19 cellular contexts compared by ENCODE assay signal in genomic region chr18:28903366-28903765, GRCh38.
"Had no signal": no experiment of that assay in that cellular context is flagged by ENCODE, and none has a peak within 500 bp of the region (broad histone marks: within the 10 kb centered on the region; RNA-seq: fewer than 3 reads in every experiment).

No MANE protein-coding gene starts in this region.

- H3K4me1 ChIP-seq: gastrocnemius medialis, heart right ventricle, left ventricle myocardium inferior, prostate gland, right lobe of liver, spleen had no signal

- DNase-seq: activated CD4-positive, alpha-beta T cell treated with anti-CD3 and anti-CD28 coated beads for 1 hour; activated CD4-positive, alpha-beta T cell treated with anti-CD3 and anti-CD28 coated beads, Interleukin-2, amount 50 U/mL, for 48 hours; activated CD8-positive, alpha-beta memory T cell treated with anti-CD3 and anti-CD28 coated beads, Interleukin-2, amount 10 ng/mL, durations not matched to agents 7 days and 5 days; activated effector memory CD4-positive, alpha-beta T cell treated with anti-CD3 and anti-CD28 coated beads, Interleukin-2, amount 50 U/mL, for 16 hours; activated T-cell treated with anti-CD3 and anti-CD28 coated beads, Interleukin-2, amount 50 U/mL, for 4 hours; aorta; central memory CD4-positive, alpha-beta T cell; gastrocnemius medialis; heart right ventricle; left ventricle myocardium inferior; occipital lobe; right lobe of liver; spleen; stimulated activated CD4-positive, alpha-beta T cell treated with anti-CD3 and anti-CD28 coated beads, Interleukin-2, amount 100 ng/mL, for 24 hours; stimulated activated naive CD4-positive, alpha-beta T cell; substantia nigra; T-helper 9 cell; trophoblast cell had no signal

- H3K27me3 ChIP-seq: gastrocnemius medialis, heart right ventricle, right lobe of liver, spleen had no signal

- H3K4me3 ChIP-seq: gastrocnemius medialis, heart right ventricle, left ventricle myocardium inferior, prostate gland, right lobe of liver, spleen had no signal

- H3K9me3 ChIP-seq: gastrocnemius medialis, left ventricle myocardium inferior, prostate gland, right lobe of liver had no signal

- H3K27ac ChIP-seq: gastrocnemius medialis, heart right ventricle, left ventricle myocardium inferior, prostate gland, right lobe of liver, spleen had no signal

- H3K36me3 ChIP-seq: gastrocnemius medialis, heart right ventricle, left ventricle myocardium inferior, prostate gland, right lobe of liver, spleen had no signal
